Comparison of ENCODE assay signal across 8 cellular contexts in the genomic region with DNA sequence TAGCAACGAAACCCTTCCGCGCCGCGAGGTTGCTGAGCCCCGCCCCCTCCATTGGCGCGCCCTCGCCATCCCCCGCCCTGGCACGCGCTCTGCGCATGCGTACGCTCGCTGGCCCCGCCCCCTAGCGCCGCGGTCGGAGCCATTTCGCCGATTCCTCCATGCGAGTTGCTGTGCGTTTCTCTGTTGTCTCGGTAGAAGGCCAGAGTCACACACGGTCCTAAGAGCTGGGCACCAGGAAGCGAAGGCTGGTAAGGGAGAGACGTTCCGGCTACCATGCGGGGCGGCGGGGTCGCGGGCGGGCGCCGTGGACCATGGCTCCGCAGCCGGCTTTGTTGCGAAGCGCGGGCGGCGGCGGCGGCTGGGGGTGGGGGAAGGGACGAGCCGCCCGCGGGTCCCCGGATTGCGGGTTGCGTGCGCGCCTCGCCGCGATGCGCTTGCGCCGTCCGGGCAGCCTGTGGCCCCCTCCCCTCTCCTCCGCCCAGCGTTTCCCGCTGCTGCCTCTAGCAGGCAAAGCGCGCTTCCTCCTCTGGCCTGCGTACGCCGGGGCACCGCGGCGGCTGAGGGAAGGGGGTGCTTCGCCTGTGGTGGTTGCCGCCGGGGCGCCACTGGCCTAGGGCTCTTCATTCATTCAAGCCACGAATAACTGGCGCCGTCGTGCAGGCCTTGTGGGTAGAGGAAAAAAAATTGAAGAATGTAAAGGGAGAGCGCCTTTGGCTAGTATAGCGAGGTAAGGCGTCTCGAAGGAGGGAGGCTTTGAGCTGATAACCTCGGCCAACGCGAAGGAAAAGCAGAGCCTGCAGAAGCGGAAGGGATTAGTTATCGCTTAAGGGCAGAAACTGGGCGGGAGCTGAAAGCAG. TPM values are rescaled to one million over a fixed set of nuclear protein-coding genes. Genes with fewer than 3 reads are reported as not detected.
DNase-seq lines count a peak whose midpoint lies in the region; TF ChIP-seq lines count a peak whose summit lies in the region.

A gene (plus strand): TSS at position 139 of the 857 bp plus-strand sequence. CDS start 3,220 bp downstream, outside the sequence.

- peak within 1 kb of the TSS; percentile 100 for H3K27ac Mint-ChIP-seq in neural crest cell (ENCODE audit: unreplicated experiment)

- H3K9me3 ChIP-seq in HAP-1 (no peaks in the 10 kb centered on the region), MG63 (no peaks in the 10 kb centered on the region), stomach smooth muscle (ENCODE audit: control insufficient read depth in 2 of 2, low read length in 2 of 2) (no peaks in the 10 kb centered on the region)

- peak within 1 kb of the TSS; percentile 97 for H3K4me3 Mint-ChIP-seq in neural crest cell

- peaks cover 18% of the 10 kb centered on the region for H3K36me3 Mint-ChIP-seq in neural crest cell (ENCODE audit: low read depth)

- H3K4me3 ChIP-seq in HAP-1 (peak within 1 kb of the TSS; percentile 93), MG63 (peak within 1 kb of the TSS; percentile 99), fibroblast of villous mesenchyme (ENCODE audit: low read depth, low read length) (peak within 1 kb of the TSS; percentile 74), stomach smooth muscle (ENCODE audit: low read length in 2 of 2) (peak within 1 kb of the TSS; percentile 56 to 95)

- H3K27ac ChIP-seq in stomach smooth muscle (ENCODE audit: low read length): peak within 1 kb of the TSS; percentile 83

- H3K27me3 ChIP-seq in HAP-1 (ENCODE audit: low read depth): no peaks in the 10 kb centered on the region
- H3K27me3 ChIP-seq in MG63: no peaks in the 10 kb centered on the region
- no peaks in the 10 kb centered on the region for H3K27me3 ChIP-seq in stomach smooth muscle (ENCODE audit: control insufficient read depth in 1 of 2, insufficient read depth in 2 of 2, low read length in 2 of 2)

- peak; percentile 92 for DNase-seq in G401 (ENCODE audit: low spot score)
- DNase-seq in HAP-1 (ENCODE audit: low spot score in 2 of 2): peak; percentile 91 to 98
- DNase-seq in MG63: peak; percentile 91
- peak; percentile 66 for DNase-seq in SHP77 treated with DMSO at 0.1 percent for 48 hours (lab: John Stamatoyannopoulos, UW)
- DNase-seq in activated gamma-delta T cell (lab: John Stamatoyannopoulos, UW): peak; percentile 94
- DNase-seq in fibroblast of villous mesenchyme (ENCODE audit: low read depth): peak; percentile 86
- DNase-seq in neural crest cell (ENCODE audit: low read depth, low spot score): peak; percentile 96

- TF ChIP-seq CTCF in fibroblast of villous mesenchyme (IDR thresholded peaks at IDR 0.05; ENCODE audit: insufficient read depth, low read depth, low read length) (no peak), neural crest cell (conservative IDR thresholded peaks at IDR 0.05) (peak; percentile 38)

- H3K9ac ChIP-seq in stomach smooth muscle (ENCODE audit: low read length in 2 of 2): peak within 1 kb of the TSS; percentile 60 to 73

- peaks cover 52% of the 10 kb centered on the region for H3K4me1 Mint-ChIP-seq in neural crest cell

- H3K36me3 ChIP-seq in HAP-1 (replicated peaks) (peaks cover 37% of the 10 kb centered on the region), MG63 (peaks cover 48% of the 10 kb centered on the region), stomach smooth muscle (ENCODE audit: control insufficient read depth in 2 of 2, insufficient read depth in 2 of 2, low read length in 2 of 2) (peaks cover 2 to 3% of the 10 kb centered on the region in 2 donors)

- no peaks in the 10 kb centered on the region for H3K9me3 Mint-ChIP-seq in neural crest cell

- in situ Hi-C loops in G401 (cut with HindIII; ENCODE audit: low sequenced_read_pairs): no loop called here
- in situ Hi-C loops in HAP-1 (cut with MboI; ENCODE audit: low sequenced_read_pairs): no loop called here

- H3K27me3 Mint-ChIP-seq in neural crest cell (ENCODE audit: low read depth): peaks cover 5% of the 10 kb centered on the region

- peaks cover 17% of the 10 kb centered on the region for H3K4me1 ChIP-seq in HAP-1
- peaks cover 10% of the 10 kb centered on the region for H3K4me1 ChIP-seq in stomach smooth muscle (ENCODE audit: control insufficient read depth, insufficient read depth, low read length)

RNA-seq across cellular contexts. Expression of the gene that starts here (rescaled TPM):
- total RNA-seq in G401 (2014; rRNA removed; shearing (Covaris generic)): 237 and 290 TPM in 2 replicates
- 241 and 253 TPM in 2 replicates for total RNA-seq in MG63 (2014; rRNA removed; shearing (Covaris generic); ENCODE audit: low replicate concordance)
- total RNA-seq in fibroblast of villous mesenchyme: 116 and 160 TPM in 2 replicates
- total RNA-seq in neural crest cell: 404 and 426 TPM in 2 replicates

Comparison
In these comparisons a context has a peak if more than half of its experiments do, and no peak if none do; other contexts are left out.
1. Peak in every context shown above with its lines: DNase-seq, H3K4me3 ChIP-seq and H3K27ac ChIP-seq.